In genomic region chr12:34603382-34604035, GRCh38 we compare ENCODE assay signal across 14 cellular contexts.
DNase-seq lines count a peak whose midpoint lies in the region; ATAC-seq and TF ChIP-seq lines count a peak whose summit lies in the region.
"Had no signal": no experiment of that assay in that cellular context is flagged by ENCODE, and none has a peak within 500 bp of the region (broad histone marks: within the 10 kb centered on the region; RNA-seq: fewer than 3 reads in every experiment).

No MANE protein-coding gene starts in this region.

- no peak overlapping the region for H3K9ac ChIP-seq in PC-3 (ENCODE audit: low read length)
- H3K9ac ChIP-seq in subcutaneous abdominal adipose tissue (ENCODE audit: low read length in 5 of 5) = no peak overlapping the region
- H3K9ac ChIP-seq: BLaER1 had no signal

- POLR2A ChIA-PET in GM10248 (lab: Yijun Ruan, JAX) = no interaction called here
- POLR2A ChIA-PET in PC-3 (lab: Charles Lee; ENCODE audit: unreplicated experiment) = no interaction called here

- CTCF ChIA-PET in GM10248 (lab: Yijun Ruan, JAX) (no interaction called here), PC-3 (lab: Charles Lee) (no interaction called here)

- H3K27ac ChIP-seq in PC-3 (ENCODE audit: low read length) (no peak overlapping the region), subcutaneous abdominal adipose tissue (ENCODE audit: low read depth, low read length) (no peak overlapping the region)
- H3K27ac ChIP-seq: BLaER1 had no signal

- H3K79me2 ChIP-seq in PC-3 (ENCODE audit: low read length) = no peaks in the 10 kb centered on the region

- intact Hi-C loops in PC-3 (cut with micrococcal nuclease) = no loop called here

- H3F3A ChIP-seq in PC-3 (ENCODE audit: low read length, unreplicated experiment) = no peaks in the 10 kb centered on the region

- no peaks in the 10 kb centered on the region for H4K20me1 ChIP-seq in PC-3 (ENCODE audit: low read length)
- H4K20me1 ChIP-seq: BLaER1 had no signal

- H2AFZ ChIP-seq in PC-3 (ENCODE audit: low read length) = 0 out of 2 replicates have a peak overlapping the region, but pooled peaks have one; percentile 26

- no peak overlapping the region for H3K4me3 ChIP-seq in PC-3 (ENCODE audit: low read length)
- H3K4me3 ChIP-seq in subcutaneous abdominal adipose tissue (ENCODE audit: low read depth in 1 of 5, low read length in 5 of 5) = peak overlapping the region in 4 of 5 donors; percentile 2 to 27 (median 14)
- H3K4me3 ChIP-seq in foreskin fibroblast (ENCODE audit: low read depth in 1 of 2, low read length in 2 of 2) = no peak overlapping the region
- H3K4me3 ChIP-seq: BLaER1 had no signal

- no TSS peak for BruUV-seq in PC-3 (replicated peaks; lab: Mats Ljungman, UMichigan)

- peak overlapping the region; percentile 48; the same call in 1 of the 2 replicates for H3K4me2 ChIP-seq in PC-3 (ENCODE audit: low read length)
- H3K4me2 ChIP-seq: BLaER1 had no signal

- no peak for TF ChIP-seq CTCF in GM10248 (IDR thresholded peaks at IDR 0.05; ENCODE audit: control extremely low read depth, extremely low read depth, low read depth, missing control alignments)
- no peak for TF ChIP-seq CTCF in PC-3 (conservative IDR thresholded peaks at IDR 0.05; ENCODE audit: low read depth, low read length)
- TF ChIP-seq CTCF in foreskin fibroblast (IDR thresholded peaks at IDR 0.05; ENCODE audit: low read depth, low read length) = no peak

- DNase-seq in GM10248 (ENCODE audit: extremely low spot score) (peak; percentile 4), PC-3 (no peak), left lobe of liver (ENCODE audit: low spot score) (peak; percentile 15), foreskin fibroblast (no peak)
- DNase-seq: CD4-positive, alpha-beta memory T cell; HFFc6; Karpas-422; NCI-H1417 treated with DMSO at 0.1 percent for 48 hours; NCI-H2029; NCI-H526 had no signal

- no peak for ATAC-seq in PC-3
- ATAC-seq in left lobe of liver = no peak
- no peak for ATAC-seq in GM21526 (IDR thresholded peaks at IDR 0.05; ENCODE audit: low FRiP score, unreplicated experiment)
- no peak for ATAC-seq in GM21367 (IDR thresholded peaks at IDR 0.05; ENCODE audit: unreplicated experiment)

- H3K4me1 ChIP-seq in PC-3 (ENCODE audit: insufficient read depth, low read length) (no peaks in the 10 kb centered on the region), subcutaneous abdominal adipose tissue (ENCODE audit: control insufficient read depth in 5 of 5, insufficient read depth in 5 of 5, low read length in 5 of 5) (peaks cover 0 to 1% (median 0%) of the 10 kb centered on the region in 5 donors)
- H3K4me1 ChIP-seq: BLaER1 had no signal

- no peaks in the 10 kb centered on the region for H3K9me3 ChIP-seq in PC-3 (ENCODE audit: low read length)
- H3K9me3 ChIP-seq in subcutaneous abdominal adipose tissue (ENCODE audit: control insufficient read depth in 5 of 5, low read length in 5 of 5) = peaks cover 11 to 95% (median 95%) of the 10 kb centered on the region in 5 donors

- no peaks in the 10 kb centered on the region for H3K9me2 ChIP-seq in PC-3 (replicated peaks; ENCODE audit: low read length)

- H3K27me3 ChIP-seq in PC-3 (ENCODE audit: low read length) (0 out of 2 replicates have a peak, but pooled peaks cover 11% of the 10 kb centered on the region), subcutaneous abdominal adipose tissue (ENCODE audit: control insufficient read depth in 5 of 5, insufficient read depth in 4 of 5, low read length in 5 of 5) (no peaks in the 10 kb centered on the region)
- H3K27me3 ChIP-seq: BLaER1 had no signal

- no peaks in the 10 kb centered on the region for H3K36me3 ChIP-seq in PC-3 (ENCODE audit: low read depth, low read length)
- H3K36me3 ChIP-seq in subcutaneous abdominal adipose tissue (ENCODE audit: control insufficient read depth in 5 of 5, insufficient read depth in 5 of 5, low read length in 5 of 5) = no peaks in the 10 kb centered on the region
- H3K36me3 ChIP-seq: BLaER1 had no signal

Comparison
In these comparisons a context has a peak if more than half of its experiments do, and no peak if none do; other contexts are left out.
1. DNase-seq: peak in GM10248 (single experiment) and left lobe of liver (single experiment); none in PC-3 (single experiment) and foreskin fibroblast (0 of 2).
2. H3K4me3 ChIP-seq: peak in subcutaneous abdominal adipose tissue (4 of 5); none in PC-3 (single experiment) and foreskin fibroblast (0 of 2).